In genomic region chr2:233974530-233975071, GRCh38 we compare ENCODE assay signal across 8 cellular contexts. TPM values are rescaled to one million over a fixed set of nuclear protein-coding genes. Genes with fewer than 3 reads are reported as not detected.
A peak's percentile ranks its signal among the peaks of the same experiment; 100 is the strongest.
DNase-seq lines count a peak whose midpoint lies in the region; ATAC-seq lines count a peak whose summit lies in the region.

No MANE protein-coding gene starts in this region.

- no peak for DNase-seq in activated T-cell treated with anti-CD3 and anti-CD28 coated beads, Interleukin-2, amount 50 U/mL, for 4 hours
- no peak for DNase-seq in activated T-cell treated with anti-CD3 and anti-CD28 coated beads, Interleukin-2, amount 50 U/mL, for 1 hour
- peak; percentile 70 to 82 for DNase-seq in SHP77 (lab: John Stamatoyannopoulos, UW)
- peak; percentile 84 for DNase-seq in fibroblast of the conjunctiva (ENCODE audit: low read depth)
- no peak for DNase-seq in stimulated activated effector memory CD8-positive, alpha-beta T cell treated with anti-CD3 and anti-CD28 coated beads, Interleukin-12 subunit alpha, Interleukin-12 subunit beta, amount 100 ng/mL, for 72 hours (ENCODE audit: low spot score in 2 of 2)
- no peak for DNase-seq in NCI-H2029 treated with DMSO at 0.1 percent for 48 hours (lab: John Stamatoyannopoulos, UW)
- no peak for DNase-seq in NCI-H1048 (lab: John Stamatoyannopoulos, UW)

- no peaks in the 10 kb centered on the region for H3K36me3 Mint-ChIP-seq in activated T-cell treated with anti-CD3 and anti-CD28 coated beads, Interleukin-2, amount 50 U/mL, for 4 hours (ENCODE audit: insufficient read depth)
- no peaks in the 10 kb centered on the region for H3K36me3 Mint-ChIP-seq in stimulated activated effector memory CD8-positive, alpha-beta T cell treated with anti-CD3 and anti-CD28 coated beads, Interleukin-12 subunit alpha, Interleukin-12 subunit beta, amount 100 ng/mL, for 72 hours

- H3K4me1 Mint-ChIP-seq in activated T-cell treated with anti-CD3 and anti-CD28 coated beads, Interleukin-2, amount 50 U/mL, for 4 hours (ENCODE audit: low read depth): peaks cover 22% of the 10 kb centered on the region
- peaks cover 36% of the 10 kb centered on the region for H3K4me1 Mint-ChIP-seq in stimulated activated effector memory CD8-positive, alpha-beta T cell treated with anti-CD3 and anti-CD28 coated beads, Interleukin-12 subunit alpha, Interleukin-12 subunit beta, amount 100 ng/mL, for 72 hours

- H3K4me3 Mint-ChIP-seq in activated T-cell treated with anti-CD3 and anti-CD28 coated beads, Interleukin-2, amount 50 U/mL, for 4 hours: no peak overlapping the region
- H3K4me3 Mint-ChIP-seq in stimulated activated effector memory CD8-positive, alpha-beta T cell treated with anti-CD3 and anti-CD28 coated beads, Interleukin-12 subunit alpha, Interleukin-12 subunit beta, amount 100 ng/mL, for 72 hours: no peak overlapping the region

- no peak overlapping the region for H3K27ac Mint-ChIP-seq in stimulated activated effector memory CD8-positive, alpha-beta T cell treated with anti-CD3 and anti-CD28 coated beads, Interleukin-12 subunit alpha, Interleukin-12 subunit beta, amount 100 ng/mL, for 72 hours

- no peaks in the 10 kb centered on the region for H3K27me3 Mint-ChIP-seq in activated T-cell treated with anti-CD3 and anti-CD28 coated beads, Interleukin-2, amount 50 U/mL, for 4 hours (ENCODE audit: low read depth)

- peak; percentile 57 to 62 for ATAC-seq in activated T-cell treated with anti-CD3 and anti-CD28 coated beads, Interleukin-2, amount 50 U/mL, for 4 hours
- peak; percentile 93 for ATAC-seq in stimulated activated effector memory CD8-positive, alpha-beta T cell treated with anti-CD3 and anti-CD28 coated beads, Interleukin-12 subunit alpha, Interleukin-12 subunit beta, amount 100 ng/mL, for 72 hours
- ATAC-seq in GM18907 (IDR thresholded peaks at IDR 0.05; ENCODE audit: unreplicated experiment): no peak

- no peaks in the 10 kb centered on the region for H3K9me3 Mint-ChIP-seq in activated T-cell treated with anti-CD3 and anti-CD28 coated beads, Interleukin-2, amount 50 U/mL, for 4 hours
- no peaks in the 10 kb centered on the region for H3K9me3 Mint-ChIP-seq in stimulated activated effector memory CD8-positive, alpha-beta T cell treated with anti-CD3 and anti-CD28 coated beads, Interleukin-12 subunit alpha, Interleukin-12 subunit beta, amount 100 ng/mL, for 72 hours

RNA-seq across cellular contexts. Expression of gene TRPM8, which starts 57.4 kb away (rescaled TPM):
- under 1 TPM in 1 of 3 donors, not detected in 2; 0.11 TPM for total RNA-seq in activated T-cell treated with anti-CD3 and anti-CD28 coated beads, Interleukin-2, amount 50 U/mL, for 4 hours

Comparison
In these comparisons a context has a peak if more than half of its experiments do, and no peak if none do; other contexts are left out.
1. DNase-seq: peak in SHP77 (2 of 2) and fibroblast of the conjunctiva (single experiment); none in activated T-cell treated with anti-CD3 and anti-CD28 coated beads, Interleukin-2, amount 50 U/mL, for 4 hours (single experiment), activated T-cell treated with anti-CD3 and anti-CD28 coated beads, Interleukin-2, amount 50 U/mL, for 1 hour (single experiment), stimulated activated effector memory CD8-positive, alpha-beta T cell treated with anti-CD3 and anti-CD28 coated beads, Interleukin-12 subunit alpha, Interleukin-12 subunit beta, amount 100 ng/mL, for 72 hours (0 of 2), NCI-H2029 treated with DMSO at 0.1 percent for 48 hours (single experiment) and NCI-H1048 (single experiment).